In genomic region chr15:66094331-66094730, GRCh38 we compare ENCODE assay signal across 14 cellular contexts.
DNase-seq lines count a peak whose midpoint lies in the region; ATAC-seq lines count a peak whose summit lies in the region.
"Had no signal": no experiment of that assay in that cellular context is flagged by ENCODE, and none has a peak within 500 bp of the region (broad histone marks: within the 10 kb centered on the region; RNA-seq: fewer than 3 reads in every experiment).

No MANE protein-coding gene starts in this region.

- DNase-seq in NCI-H1694 (lab: John Stamatoyannopoulos, UW) = peak; percentile 33
- peak; percentile 95 for DNase-seq in NCI-H524 treated with DMSO at 0.1 percent for 48 hours (lab: John Stamatoyannopoulos, UW)
- peak; percentile 96 for DNase-seq in cerebellar cortex (ENCODE audit: low spot score)
- peak; percentile 56 for DNase-seq in retina
- no peak for DNase-seq in HK-2 (ENCODE audit: unreplicated experiment)
- no peak for DNase-seq in activated naive CD4-positive, alpha-beta T cell treated with anti-CD3 and anti-CD28 coated beads, Interleukin-2, amount 50 U/mL, for 16 hours
- DNase-seq in stimulated activated CD4-positive, alpha-beta T cell treated with anti-CD3 and anti-CD28 coated beads, Interleukin-2, amount 100 ng/mL, for 48 hours = no peak
- DNase-seq: CD8-positive, alpha-beta T cell; Karpas-422; MM.1S; NCI-H1105; NCI-H1930; NCI-H526 treated with DMSO at 0.1 percent for 48 hours had no signal

- no peak for ATAC-seq in GM18861 (IDR thresholded peaks at IDR 0.05; ENCODE audit: unreplicated experiment)
- ATAC-seq: CD8-positive, alpha-beta T cell had no signal

Comparison
In these comparisons a context has a peak if more than half of its experiments do, and no peak if none do; other contexts are left out.
1. DNase-seq: peak in NCI-H1694 (single experiment), NCI-H524 treated with DMSO at 0.1 percent for 48 hours (single experiment), cerebellar cortex (single experiment) and retina (single experiment); none in HK-2 (single experiment), activated naive CD4-positive, alpha-beta T cell treated with anti-CD3 and anti-CD28 coated beads, Interleukin-2, amount 50 U/mL, for 16 hours (single experiment) and stimulated activated CD4-positive, alpha-beta T cell treated with anti-CD3 and anti-CD28 coated beads, Interleukin-2, amount 100 ng/mL, for 48 hours (0 of 2).